ENCODE assay signal across 11 cellular contexts in genomic region chrX:46637937-46638336, GRCh38.
DNase-seq lines count a peak whose midpoint lies in the region; ATAC-seq and TF ChIP-seq lines count a peak whose summit lies in the region.
"Had no signal": no experiment of that assay in that cellular context is flagged by ENCODE, and none has a peak within 500 bp of the region (broad histone marks: within the 10 kb centered on the region; RNA-seq: fewer than 3 reads in every experiment).

No MANE protein-coding gene starts in this region.

- no peaks in the 10 kb centered on the region for H3K9me3 Mint-ChIP-seq in GM23338
- H3K9me3 Mint-ChIP-seq: activated T-helper 1 cell treated with anti-CD3 and anti-CD28 coated beads, Interleukin-12 subunit alpha, Interleukin-12 subunit beta, Interleukin-2, Interleukin-4 antibody, amounts not matched to agents 30 ng/mL and 10 ng/mL and 1 ng/mL, durations not matched to agents 14 hours and 24 hours and 36 hours had no signal

- peaks cover 36% of the 10 kb centered on the region for H3K4me1 ChIP-seq in GM23248 (ENCODE audit: insufficient read depth)
- no peaks in the 10 kb centered on the region for H3K4me1 ChIP-seq in GM23338 (ENCODE audit: insufficient read depth)

- H3K36me3 ChIP-seq in GM23248 (ENCODE audit: low read depth) (no peaks in the 10 kb centered on the region), GM23338 (ENCODE audit: insufficient read depth) (no peaks in the 10 kb centered on the region)

- no peak for TF ChIP-seq CTCF in fibroblast of villous mesenchyme (IDR thresholded peaks at IDR 0.05; ENCODE audit: insufficient read depth, low read depth, low read length)
- no peak for TF ChIP-seq CTCF in GM23338 (conservative IDR thresholded peaks at IDR 0.05; ENCODE audit: low read depth in 2 of 2)

- no peaks in the 10 kb centered on the region for H3K4me1 Mint-ChIP-seq in GM23338

- no peak overlapping the region for H3K4me2 ChIP-seq in GM23248 (ENCODE audit: unreplicated experiment)
- no peak overlapping the region for H3K4me2 ChIP-seq in GM23338

- H3K9me2 ChIP-seq in GM23248 (ENCODE audit: insufficient read depth) (no peaks in the 10 kb centered on the region), GM23338 (ENCODE audit: insufficient read depth) (no peaks in the 10 kb centered on the region)

- H3K27me3 Mint-ChIP-seq in GM23338 (ENCODE audit: insufficient read depth, low read depth, poor library complexity), result peaks cover 3% of the 10 kb centered on the region

- no peak overlapping the region for H3K4me3 Mint-ChIP-seq in GM23338
- H3K4me3 Mint-ChIP-seq: activated T-helper 1 cell treated with anti-CD3 and anti-CD28 coated beads, Interleukin-12 subunit alpha, Interleukin-12 subunit beta, Interleukin-2, Interleukin-4 antibody, amounts not matched to agents 30 ng/mL and 10 ng/mL and 1 ng/mL, durations not matched to agents 14 hours and 24 hours and 36 hours had no signal

- in situ Hi-C loops in GM23248 (cut with MboI), result no loop called here

- H3F3A ChIP-seq in GM23248 (ENCODE audit: insufficient read depth) (peaks cover 24% of the 10 kb centered on the region; the same call in 1 of the 2 replicates), GM23338 (replicated peaks; ENCODE audit: low read depth) (no peaks in the 10 kb centered on the region)

- peaks cover 7% of the 10 kb centered on the region; the same call in 2 of the 3 replicates for H3K36me3 Mint-ChIP-seq in GM23338 (ENCODE audit: low read depth)

- H3K4me3 ChIP-seq in GM23248 (no peak overlapping the region), fibroblast of villous mesenchyme (ENCODE audit: low read depth, low read length) (no peak overlapping the region), GM23338 (no peak overlapping the region)

- H3K27ac ChIP-seq in GM23248, result no peak overlapping the region
- H3K27ac ChIP-seq in GM23338 (ENCODE audit: low read depth), result no peak overlapping the region

- H3K27ac Mint-ChIP-seq in GM23338, result no peak overlapping the region
- H3K27ac Mint-ChIP-seq: activated T-helper 1 cell treated with anti-CD3 and anti-CD28 coated beads, Interleukin-12 subunit alpha, Interleukin-12 subunit beta, Interleukin-2, Interleukin-4 antibody, amounts not matched to agents 30 ng/mL and 10 ng/mL and 1 ng/mL, durations not matched to agents 14 hours and 24 hours and 36 hours had no signal

- peak overlapping the region; percentile 8; the same call in 1 of the 2 replicates for H3K9ac ChIP-seq in GM23248

- H4K20me1 ChIP-seq in GM23248 (ENCODE audit: insufficient read depth) (no peaks in the 10 kb centered on the region), GM23338 (replicated peaks; ENCODE audit: insufficient read depth) (no peaks in the 10 kb centered on the region)

- H3K79me2 ChIP-seq in GM23248 (ENCODE audit: insufficient read depth) (no peaks in the 10 kb centered on the region), GM23338 (replicated peaks; ENCODE audit: insufficient read depth) (no peaks in the 10 kb centered on the region)

- no peaks in the 10 kb centered on the region for H3K27me3 ChIP-seq in GM23248 (replicated peaks; ENCODE audit: insufficient read depth)
- H3K27me3 ChIP-seq in GM23338 (ENCODE audit: insufficient read depth), result no peaks in the 10 kb centered on the region

- WGBS in GM23248 (ENCODE audit: low coverage in 1 of 2, low lambda C conversion rate in 2 of 2, missing lambda C conversion rate in 2 of 2), 2 experiments, result 11 to 15% methylated on average over 2 of the region's 2 CpGs

- peak; percentile 39 for DNase-seq in GM23248
- DNase-seq in LHCN-M2 (ENCODE audit: low read depth), result peak; percentile 51
- DNase-seq in fibroblast of villous mesenchyme (ENCODE audit: low read depth), result peak; percentile 6
- DNase-seq in NCI-H526 treated with DMSO at 0.1 percent for 48 hours (lab: John Stamatoyannopoulos, UW), result no peak
- no peak for DNase-seq in GM23338 (ENCODE audit: low spot score)
- DNase-seq in NCI-H345 treated with DMSO at 0.1 percent for 48 hours (lab: John Stamatoyannopoulos, UW; ENCODE audit: unreplicated experiment), result no peak
- DNase-seq: kidney, NCI-H1436 treated with DMSO at 0.1 percent for 48 hours had no signal

- ATAC-seq in GM18861 (IDR thresholded peaks at IDR 0.05; ENCODE audit: unreplicated experiment) (peak; percentile 75), esophagus mucosa (no peak), GM23338 (no peak)

- H3K9me3 ChIP-seq in GM23248 (ENCODE audit: low read depth), result no peaks in the 10 kb centered on the region

- H2AFZ ChIP-seq in GM23248 (no peak overlapping the region), GM23338 (no peak overlapping the region)

TF ChIP-seq in GM23338, 12 proteins besides CTCF, POLR2A, EP300 and RAD21:
- TF ChIP-seq ZNF331 (CRISPR knock-in tag; IDR thresholded peaks at IDR 0.05; ENCODE audit: low read depth) (no peak), EZH2 (IDR thresholded peaks at IDR 0.05; ENCODE audit: low read depth, unreplicated experiment) (no peak)

Comparison
In these comparisons a context has a peak if more than half of its experiments do, and no peak if none do; other contexts are left out.
1. DNase-seq: peak in GM23248 (single experiment), LHCN-M2 (single experiment) and fibroblast of villous mesenchyme (single experiment); none in NCI-H526 treated with DMSO at 0.1 percent for 48 hours (single experiment), GM23338 (single experiment) and NCI-H345 treated with DMSO at 0.1 percent for 48 hours (single experiment).